30 cellular contexts compared by ENCODE assay signal in genomic region chr20:45282700-45283528, GRCh38. TPM values are rescaled to one million over a fixed set of nuclear protein-coding genes. Genes with fewer than 3 reads are reported as not detected.
DNase-seq lines count a peak whose midpoint lies in the region; ATAC-seq, FAIRE-seq and TF ChIP-seq lines count a peak whose summit lies in the region.
"Had no signal": no experiment of that assay in that cellular context is flagged by ENCODE, and none has a peak within 500 bp of the region (broad histone marks: within the 10 kb centered on the region; RNA-seq: fewer than 3 reads in every experiment).

No MANE protein-coding gene starts in this region.

- no peaks in the 10 kb centered on the region for H3K9me3 Mint-ChIP-seq in neural progenitor cell
- H3K9me3 Mint-ChIP-seq: HFFc6 had no signal

- H2AFZ ChIP-seq in HCT116 (ENCODE audit: low read depth, low read length, poor library complexity, severe bottlenecking) (no peak overlapping the region), neural progenitor cell (replicated peaks) (no peak overlapping the region)
- H2AFZ ChIP-seq: PC-9 had no signal

- TF ChIP-seq CTCF in HCT116 (IDR thresholded peaks at IDR 0.05 in 2 of 3, conservative IDR thresholded peaks at IDR 0.05 in 1 of 3; ENCODE audit: borderline replicate concordance in 1 of 3, insufficient read depth in 1 of 3, low read depth in 2 of 3, low read length in 2 of 3) (no peak), neural progenitor cell (IDR thresholded peaks at IDR 0.05) (no peak)

- CTCF ChIA-PET in HCT116 (lab: Charles Lee) = interaction anchor here (1.1 to 2.2 kb wide), 2 partner anchors 9 to 11 kb away, joined by 4 to 9 read pairs; no protein-coding TSS in a partner anchor

- H3K27ac ChIP-seq in HCT116 (ENCODE audit: low read depth, low read length) = no peak overlapping the region
- peak overlapping the region; percentile 50 to 84 for H3K27ac ChIP-seq in esophagus (ENCODE audit: low read depth in 2 of 2, low read length in 1 of 2)
- no peak overlapping the region for H3K27ac ChIP-seq in neural progenitor cell
- H3K27ac ChIP-seq: PC-9, SJSA1 had no signal

- TF ChIP-seq RAD21 in HCT116 (IDR thresholded peaks at IDR 0.05; ENCODE audit: low read depth) = no peak

- DNase-seq in HCT116 (ENCODE audit: low read depth, low spot score) (no peak), NCI-H226 (peak; percentile 48), neural progenitor cell (ENCODE audit: low spot score) (no peak), left ventricle myocardium superior (no peak), kidney glomerular epithelial cell (lab: John Stamatoyannopoulos, UW) (no peak), HPDE6-E6E7 (ENCODE audit: extremely low spot score) (no peak), GM12892 (ENCODE audit: insufficient read length) (no peak)
- DNase-seq: CD4-positive, CD25-positive, alpha-beta regulatory T cell; DMS153; DND-41; H7; HFFc6; KBM-7; NCI-H1105 treated with DMSO at 0.1 percent for 48 hours; NCI-H146; NCI-H1930; NCI-H2107; NCI-H446; NCI-H524 treated with DMSO at 0.1 percent for 48 hours; NCI-H774; Right ventricle myocardium superior had no signal

- H3K9me2 ChIP-seq in HCT116 (ENCODE audit: insufficient read depth) = no peaks in the 10 kb centered on the region

- peaks cover 2% of the 10 kb centered on the region for H3K4me1 Mint-ChIP-seq in neural progenitor cell

- RAD21 ChIA-PET in HCT116 (lab: Charles Lee; ENCODE audit: low non-redundant PET in 1 of 2, low total read pairs in 2 of 2, uncharacterized antibody in 2 of 2, unreplicated experiment in 2 of 2) = no interaction called here

- BruUV-seq in HCT116 (replicated peaks; lab: Mats Ljungman, UMichigan) = no TSS peak

- H3K4me3 Mint-ChIP-seq in neural progenitor cell = no peak overlapping the region
- H3K4me3 Mint-ChIP-seq: CD4-positive, CD25-positive, alpha-beta regulatory T cell; HFFc6 had no signal

- intact Hi-C loops in HCT116 (cut with micrococcal nuclease) = no loop called here
- intact Hi-C loops in left ventricle myocardium superior (cut with micrococcal nuclease) = no loop called here

- H4K20me1 ChIP-seq in HCT116 (ENCODE audit: insufficient read depth) = no peaks in the 10 kb centered on the region
- no peaks in the 10 kb centered on the region for H4K20me1 ChIP-seq in neural progenitor cell (ENCODE audit: low read depth)

- TF ChIP-seq POLR2A in HCT116 (IDR thresholded peaks at IDR 0.05; ENCODE audit: borderline replicate concordance, extremely low read depth, insufficient read depth, insufficient read length) (no peak), GM12892 (IDR thresholded peaks at IDR 0.05; ENCODE audit: low read depth, low read length) (no peak)

- H3K4me3 ChIP-seq in HCT116 (replicated peaks in 1 of 2; ENCODE audit: low read depth in 1 of 2, low read length in 2 of 2) (no peak overlapping the region), esophagus (ENCODE audit: low read depth in 1 of 2, low read length in 2 of 2) (no peak overlapping the region), neural progenitor cell (no peak overlapping the region)
- H3K4me3 ChIP-seq: PC-9, SJSA1 had no signal

- H3K27me3 Mint-ChIP-seq in neural progenitor cell (ENCODE audit: insufficient read depth, low read depth) = peaks cover 10% of the 10 kb centered on the region

- H3K4me2 ChIP-seq in HCT116 (ENCODE audit: low read length) (peak overlapping the region; percentile 41), neural progenitor cell (no peak overlapping the region)

- POLR2A ChIA-PET in HCT116 (lab: Charles Lee) = interaction anchor here (0.7 kb wide), 1 partner anchor 62 kb away, joined by 3 read pairs; no protein-coding TSS in a partner anchor

- H3K36me3 ChIP-seq in HCT116 (ENCODE audit: control insufficient read depth in 1 of 2, insufficient read depth in 2 of 2, low read length in 2 of 2) (no peaks in the 10 kb centered on the region), esophagus (ENCODE audit: control insufficient read depth in 2 of 2, insufficient read depth in 2 of 2, low read length in 1 of 2) (no peaks in the 10 kb centered on the region), neural progenitor cell (no peaks in the 10 kb centered on the region)
- H3K36me3 ChIP-seq: SJSA1 had no signal

- H3F3A ChIP-seq in neural progenitor cell (ENCODE audit: low read depth) = no peaks in the 10 kb centered on the region

- H3K9ac ChIP-seq in HCT116 (ENCODE audit: low read length) = no peak overlapping the region
- H3K9ac ChIP-seq in neural progenitor cell = no peak overlapping the region

- H3K36me3 Mint-ChIP-seq in neural progenitor cell = no peaks in the 10 kb centered on the region
- H3K36me3 Mint-ChIP-seq: CD4-positive, CD25-positive, alpha-beta regulatory T cell had no signal

- 63 to 64% methylated on average over 7 of the region's 7 CpGs for WGBS in esophagus, 2 donors

- no peaks in the 10 kb centered on the region for H3K27me3 ChIP-seq in HCT116 (ENCODE audit: insufficient read depth, low read length)
- no peaks in the 10 kb centered on the region for H3K27me3 ChIP-seq in esophagus (ENCODE audit: control insufficient read depth in 1 of 2, insufficient read depth in 2 of 2, low read length in 2 of 2)
- no peaks in the 10 kb centered on the region for H3K27me3 ChIP-seq in neural progenitor cell

- no peak for FAIRE-seq in GM12892 (lab: Jason Lieb, UNC)
- FAIRE-seq: GM19239 had no signal

- H3K4me1 ChIP-seq in HCT116 (ENCODE audit: control insufficient read depth in 1 of 2, insufficient read depth in 2 of 2, low read length in 2 of 2) = peaks cover 0 to 11% of the 10 kb centered on the region in 2 experiments; a peak in 3 of 4 replicates
- peaks cover 0 to 10% of the 10 kb centered on the region in 2 donors for H3K4me1 ChIP-seq in esophagus (ENCODE audit: control insufficient read depth in 2 of 2, insufficient read depth in 2 of 2, low read length in 1 of 2)
- H3K4me1 ChIP-seq in neural progenitor cell = no peaks in the 10 kb centered on the region
- H3K4me1 ChIP-seq: SJSA1 had no signal

- H3K27ac Mint-ChIP-seq in neural progenitor cell = peak overlapping the region; percentile 10
- H3K27ac Mint-ChIP-seq: CD4-positive, CD25-positive, alpha-beta regulatory T cell; HFFc6 had no signal

- ATAC-seq in HCT116 = peak; percentile 52
- ATAC-seq in left ventricle myocardium superior = no peak

- no peaks in the 10 kb centered on the region for H3K9me3 ChIP-seq in HCT116 (ENCODE audit: control insufficient read depth in 1 of 2, insufficient read depth in 1 of 2, low read depth in 1 of 2, low read length in 2 of 2)
- H3K9me3 ChIP-seq in esophagus (ENCODE audit: control insufficient read depth in 2 of 2, insufficient read depth in 1 of 2, low read depth in 1 of 2, low read length in 1 of 2) = peaks cover 0 to 2% of the 10 kb centered on the region in 2 donors
- no peaks in the 10 kb centered on the region for H3K9me3 ChIP-seq in neural progenitor cell (ENCODE audit: low read depth)
- H3K9me3 ChIP-seq: SJSA1 had no signal

- H3K79me2 ChIP-seq in HCT116 (ENCODE audit: insufficient read depth, low read length) = no peaks in the 10 kb centered on the region
- H3K79me2 ChIP-seq in neural progenitor cell (ENCODE audit: low read depth) = no peaks in the 10 kb centered on the region

TF ChIP-seq in HCT116, 20 proteins besides CTCF, POLR2A, EP300 and RAD21:
- no peak for TF ChIP-seq ZFX (IDR thresholded peaks at IDR 0.05)
- no peak for TF ChIP-seq FOSL1 (IDR thresholded peaks at IDR 0.05; ENCODE audit: low read depth)
- TF ChIP-seq ZNF274 (IDR thresholded peaks at IDR 0.05; ENCODE audit: low read depth, low read length) = no peak

RNA-seq across cellular contexts. Expression of gene RBPJL, which starts 23.7 kb away (rescaled TPM):
- total RNA-seq in HCT116 (2021; ENCODE audit: unreplicated experiment) = not detected
- 0.05 and 0.08 TPM in 2 replicates for polyA plus RNA-seq in HCT116 (2012)
- polyA plus RNA-seq in esophagus = under 1 TPM; 0.04 TPM
- total RNA-seq in neural progenitor cell (ENCODE audit: low replicate concordance) = not detected in 2 replicates
- not detected for total RNA-seq in left ventricle myocardium superior
- polyA plus RNA-seq in GM12892 (2012; ENCODE audit: missing spikeins) = not detected
- total RNA-seq: A172; CD4-positive, CD25-positive, alpha-beta regulatory T cell; H7; HFFc6; LHCN-M2; MCF 10A; PC-9; Right ventricle myocardium superior; RPMI7951; SJSA1 had no signal
- polyA plus RNA-seq: BJ; CD4-positive, CD25-positive, alpha-beta regulatory T cell had no signal

RNA-seq across cellular contexts. Expression of gene MATN4, which starts 25.2 kb away (rescaled TPM):
- 0.64 TPM for total RNA-seq in HCT116 (2021; ENCODE audit: unreplicated experiment)
- polyA plus RNA-seq in HCT116 (2012) = 0.61 and 0.62 TPM in 2 replicates
- under 1 TPM; 0.08 TPM for polyA plus RNA-seq in esophagus
- total RNA-seq in neural progenitor cell (ENCODE audit: low replicate concordance) = 0.06 TPM in 1 of 2 replicates, not detected in the other
- total RNA-seq in left ventricle myocardium superior = not detected
- polyA plus RNA-seq in GM12892 (2012; ENCODE audit: missing spikeins) = not detected
- total RNA-seq: A172; CD4-positive, CD25-positive, alpha-beta regulatory T cell; HFFc6; MCF 10A; Right ventricle myocardium superior; RPMI7951; SJSA1 had no signal

RNA-seq across cellular contexts. Expression of gene SLPI, which starts 28.6 kb away (rescaled TPM):
- total RNA-seq in HCT116 (2021; ENCODE audit: unreplicated experiment) = 5.4 TPM
- polyA plus RNA-seq in HCT116 (2012) = 24.2 and 27.3 TPM in 2 replicates
- polyA plus RNA-seq in esophagus = 1,000 to 10,000 TPM; 1,481 to 1,882 TPM
- total RNA-seq in neural progenitor cell (ENCODE audit: low replicate concordance) = not detected in 2 replicates
- total RNA-seq in left ventricle myocardium superior = 21.9 TPM
- polyA plus RNA-seq in GM12892 (2012; ENCODE audit: missing spikeins) = not detected
- total RNA-seq: CD4-positive, CD25-positive, alpha-beta regulatory T cell; H7; LHCN-M2; RPMI7951; SJSA1 had no signal
- polyA plus RNA-seq: CD4-positive, CD25-positive, alpha-beta regulatory T cell had no signal

Comparison
In these comparisons a context has a peak if more than half of its experiments do, and no peak if none do; other contexts are left out.
1. H3K27ac ChIP-seq: peak in esophagus (2 of 2); none in HCT116 (single experiment) and neural progenitor cell (single experiment).